In the genomic region with DNA sequence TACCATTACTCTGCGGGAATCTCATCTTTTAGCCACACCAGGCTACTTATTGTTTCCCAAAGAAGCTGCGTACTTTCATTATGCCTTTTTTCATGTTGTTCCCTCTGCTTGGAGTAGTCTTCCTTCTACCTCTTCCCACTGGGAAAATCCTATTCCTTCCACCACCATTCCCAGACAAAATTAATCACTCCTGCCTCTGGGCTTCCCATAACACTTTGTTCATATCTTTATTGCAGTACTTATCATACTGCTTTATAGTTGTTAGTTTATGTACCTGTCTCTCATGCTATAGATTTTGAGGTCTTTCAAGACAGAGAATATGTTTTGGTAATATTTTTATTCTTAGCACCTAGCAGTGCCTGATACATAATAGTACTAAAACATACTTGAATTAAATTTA, we compare ENCODE assay signal across 28 cellular contexts. TPM values are rescaled to one million over a fixed set of nuclear protein-coding genes. Genes with fewer than 3 reads are reported as not detected.
"Had no signal": no experiment of that assay in that cellular context is flagged by ENCODE, and none has a peak within 500 bp of the region (broad histone marks: within the 10 kb centered on the region; RNA-seq: fewer than 3 reads in every experiment).

No MANE protein-coding gene starts in this region.

- DNase-seq: dermis blood vessel endothelial cell; dorsolateral prefrontal cortex; effector CD4-positive, alpha-beta T cell; effector memory CD4-positive, alpha-beta T cell; esophagus squamous epithelium; foreskin fibroblast; foreskin melanocyte; gastrocnemius medialis; glutamatergic neuron; head of caudate nucleus; heart right ventricle; hippocampal formation; left cardiac atrium; left lung; left ventricle myocardium superior; lower lobe of right lung; mesenchymal stem cell; mucosa of descending colon; naive B cell had no signal

- H3K36me3 ChIP-seq: esophagus squamous epithelium, gastrocnemius medialis, heart right ventricle, left lung, lower lobe of right lung had no signal

- ATAC-seq: esophagus mucosa, gastrocnemius medialis, heart right ventricle, left cardiac atrium, left lung, left ventricle myocardium superior, lower lobe of right lung, mucosa of descending colon had no signal

- H3K27ac ChIP-seq: coronary artery, dorsolateral prefrontal cortex, esophagus squamous epithelium, gastrocnemius medialis, heart right ventricle, left lung, lower lobe of right lung had no signal

- H3K4me1 Mint-ChIP-seq: mesothelial cell of epicardium, naive B cell had no signal

- H3K4me1 ChIP-seq: esophagus squamous epithelium, gastrocnemius medialis, heart right ventricle, left lung, lower lobe of right lung had no signal

- H3K9me3 ChIP-seq: esophagus squamous epithelium, gastrocnemius medialis, left lung, lower lobe of right lung, mucosa of descending colon had no signal

- H3K27ac Mint-ChIP-seq: mesothelial cell of epicardium, naive B cell had no signal

- H3K4me3 Mint-ChIP-seq: mesothelial cell of epicardium, naive B cell had no signal

- H3K36me3 Mint-ChIP-seq: mesothelial cell of epicardium, naive B cell had no signal

- H3K9me3 Mint-ChIP-seq: mesothelial cell of epicardium had no signal

- H3K4me3 ChIP-seq: coronary artery, dorsolateral prefrontal cortex, esophagus squamous epithelium, gastrocnemius medialis, heart right ventricle, left lung, lower lobe of right lung, mucosa of descending colon had no signal

RNA-seq across cellular contexts. Expression of gene OTX1, which starts 16.2 kb away (rescaled TPM):
- total RNA-seq: endothelial cell of umbilical vein, epithelial cell of proximal tubule, gastrocnemius medialis, glomerular endothelial cell, heart right ventricle, kidney epithelial cell, left cardiac atrium, left ventricle myocardium superior, lung microvascular endothelial cell, mesenteric fat pad had no signal
